Comparison of ENCODE assay signal across 15 cellular contexts in the genomic region with DNA sequence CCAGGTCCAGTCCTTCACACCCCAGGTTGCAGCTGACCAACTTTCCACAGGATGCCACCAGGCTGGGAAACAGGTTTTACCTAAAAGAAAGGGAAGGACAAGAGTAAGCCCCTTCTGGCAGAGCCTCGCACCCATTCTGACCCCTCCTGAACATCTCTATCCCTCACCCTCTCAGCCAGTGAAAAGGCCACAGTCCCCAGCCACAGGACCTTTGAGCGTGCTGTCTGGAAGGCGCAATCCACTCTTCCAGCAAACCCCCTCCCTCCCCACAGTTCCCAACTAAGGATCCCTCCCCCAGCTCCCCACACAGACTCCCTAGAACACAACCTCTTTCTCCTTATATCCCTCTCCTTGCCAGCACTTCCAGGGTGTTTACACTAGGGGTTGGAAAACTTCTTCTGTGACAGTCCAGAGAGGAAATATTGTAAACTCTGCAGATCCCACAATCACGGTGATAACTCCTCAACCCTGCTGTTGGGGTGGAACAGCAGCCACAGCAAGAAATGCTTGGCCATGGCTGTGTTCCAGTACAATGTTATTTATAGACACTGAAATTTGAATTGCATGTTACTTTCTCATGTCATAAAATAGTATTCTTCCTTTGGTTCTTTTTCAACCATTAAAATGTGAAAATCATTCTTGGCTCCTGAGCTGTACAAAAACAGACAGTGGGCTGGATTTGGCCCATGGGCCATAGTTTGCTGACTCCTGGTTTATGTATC.
DNase-seq lines count a peak whose midpoint lies in the region; ATAC-seq and TF ChIP-seq lines count a peak whose summit lies in the region.
"Had no signal": no experiment of that assay in that cellular context is flagged by ENCODE, and none has a peak within 500 bp of the region (broad histone marks: within the 10 kb centered on the region; RNA-seq: fewer than 3 reads in every experiment).

No MANE protein-coding gene starts in this region.

- H3K4me1 ChIP-seq in HEK293 (ENCODE audit: control insufficient read depth, insufficient read depth, low read length) = no peaks in the 10 kb centered on the region
- H3K4me1 ChIP-seq: SJSA1 had no signal

- no peak for TF ChIP-seq CTCF in HEK293 (tag by site-specific recombination; IDR thresholded peaks at IDR 0.05)
- TF ChIP-seq CTCF in choroid plexus epithelial cell (conservative IDR thresholded peaks at IDR 0.05; ENCODE audit: low read depth, low read length) = no peak

- CTCF ChIA-PET in HEK293 (lab: Yijun Ruan, JAX) = no interaction called here

- H3K4me3 ChIP-seq in HEK293 (ENCODE audit: low read depth, low read length) (no peak overlapping the region), choroid plexus epithelial cell (ENCODE audit: low read depth, low read length) (no peak overlapping the region)
- H3K4me3 ChIP-seq: SJSA1 had no signal

- no peak for ATAC-seq in GM21390 (IDR thresholded peaks at IDR 0.05; ENCODE audit: unreplicated experiment)
- ATAC-seq in HG02852 (IDR thresholded peaks at IDR 0.05; ENCODE audit: unreplicated experiment) = no peak
- ATAC-seq: stimulated activated naive CD8-positive, alpha-beta T cell treated with anti-CD3 and anti-CD28 coated beads, Interleukin-15, amount 100 ng/mL, for 72 hours had no signal

- H3K36me3 ChIP-seq in HEK293 (ENCODE audit: control insufficient read depth in 2 of 2, insufficient read depth in 1 of 2, low read length in 2 of 2) = no peaks in the 10 kb centered on the region
- H3K36me3 ChIP-seq: SJSA1 had no signal

- H3K9me3 ChIP-seq in HEK293 (ENCODE audit: control insufficient read depth, insufficient read depth, low read depth, low read length) = no peaks in the 10 kb centered on the region
- H3K9me3 ChIP-seq: SJSA1 had no signal

- peak; percentile 66 for DNase-seq in choroid plexus epithelial cell (ENCODE audit: low read depth)
- peak; percentile 37 for DNase-seq in islet precursor cell
- DNase-seq in stromal cell of bone marrow (ENCODE audit: low read depth) = peak; percentile 49
- no peak for DNase-seq in NCI-H1092 treated with DMSO at 0.1 percent for 48 hours (lab: John Stamatoyannopoulos, UW)
- DNase-seq in 8988T = no peak
- DNase-seq: COR-L47; NCI-H1048; NCI-H526; stimulated activated CD4-positive, alpha-beta T cell treated with anti-CD3 and anti-CD28 coated beads, Interleukin-2, amount 100 ng/mL, for 24 hours; stimulated activated naive CD8-positive, alpha-beta T cell treated with anti-CD3 and anti-CD28 coated beads, Interleukin-15, amount 100 ng/mL, for 72 hours had no signal

- POLR2A ChIA-PET in HEK293 (lab: Yijun Ruan, JAX) = no interaction called here

- H3K27ac ChIP-seq in HEK293 (ENCODE audit: extremely low read depth, low read depth, low read length) = no peak overlapping the region
- H3K27ac ChIP-seq: HL-60, SJSA1 had no signal

TF ChIP-seq in HEK293, 187 proteins besides CTCF, POLR2A, EP300 and RAD21:
- no peak for TF ChIP-seq ZNF558 (tag by site-specific recombination; IDR thresholded peaks at IDR 0.05)
- no peak for TF ChIP-seq ZNF157 (tag by site-specific recombination; IDR thresholded peaks at IDR 0.05)
- TF ChIP-seq EGR2 (tag by site-specific recombination; IDR thresholded peaks at IDR 0.05; ENCODE audit: low read depth) = no peak
- no peak for TF ChIP-seq ZNF174 (tag by site-specific recombination; IDR thresholded peaks at IDR 0.05)
- no peak for TF ChIP-seq TCF7L2 (IDR thresholded peaks at IDR 0.05; ENCODE audit: borderline replicate concordance, low read depth, low read length)
- TF ChIP-seq SP7 (tag by site-specific recombination; IDR thresholded peaks at IDR 0.05) = no peak
- no peak for TF ChIP-seq HOXC10 (CRISPR knock-in tag; IDR thresholded peaks at IDR 0.05)
- no peak for TF ChIP-seq INSM2 (tag by site-specific recombination; IDR thresholded peaks at IDR 0.05)
- TF ChIP-seq ZNF341 (tag by site-specific recombination; IDR thresholded peaks at IDR 0.05; ENCODE audit: low read depth) = peak; percentile 51
- TF ChIP-seq ZNF548 (tag by site-specific recombination; IDR thresholded peaks at IDR 0.05) = no peak
- peak; percentile 84 for TF ChIP-seq ZNF623 (tag by site-specific recombination; IDR thresholded peaks at IDR 0.05)
TF ChIP-seq in HEK293: peak in this region for 2.

Comparison
In these comparisons a context has a peak if more than half of its experiments do, and no peak if none do; other contexts are left out.
1. DNase-seq: peak in choroid plexus epithelial cell (single experiment), islet precursor cell (single experiment) and stromal cell of bone marrow (single experiment); none in NCI-H1092 treated with DMSO at 0.1 percent for 48 hours (single experiment) and 8988T (single experiment).